Comparison of ENCODE assay signal across 13 cellular contexts in the genomic region with DNA sequence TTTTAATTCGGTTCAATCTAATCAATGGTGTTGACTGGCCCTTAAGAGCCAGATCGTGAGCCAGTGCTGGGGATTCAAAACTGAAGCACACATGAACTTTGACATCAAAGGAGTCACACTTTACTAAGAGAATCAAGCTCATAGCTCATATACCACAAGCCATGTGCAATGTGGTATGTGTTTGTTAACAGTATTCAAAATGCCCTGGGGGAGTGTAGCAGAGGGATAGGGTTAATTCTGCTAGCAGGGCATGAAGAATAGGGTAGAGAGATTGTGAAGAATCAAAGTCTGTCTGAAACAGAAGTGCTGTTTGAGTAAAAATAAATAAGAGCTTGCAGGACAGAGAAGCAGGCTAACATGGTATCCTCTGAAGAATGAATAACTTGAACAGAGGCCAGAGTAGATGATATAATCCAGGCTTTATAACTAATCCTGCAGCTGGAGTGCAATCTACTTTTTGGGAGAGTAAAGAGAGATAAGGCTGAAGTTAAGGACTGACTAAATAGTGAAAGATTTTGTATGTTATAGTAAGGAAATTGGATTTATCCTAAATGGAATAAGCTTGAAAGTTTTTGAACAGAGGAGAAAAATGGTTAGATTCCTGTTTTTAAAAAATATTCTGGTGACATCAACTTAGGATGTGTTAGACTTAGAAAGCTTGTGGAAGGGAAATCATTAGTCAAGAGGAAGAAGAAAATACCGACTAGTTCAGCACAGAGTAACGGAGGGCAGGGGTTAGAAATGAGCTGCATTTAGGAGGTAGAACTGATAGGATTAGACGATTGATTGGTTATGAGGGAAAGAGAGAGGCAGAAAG.
DNase-seq lines count a peak whose midpoint lies in the region; ATAC-seq and TF ChIP-seq lines count a peak whose summit lies in the region.
"Had no signal": no experiment of that assay in that cellular context is flagged by ENCODE, and none has a peak within 500 bp of the region (broad histone marks: within the 10 kb centered on the region; RNA-seq: fewer than 3 reads in every experiment).

No MANE protein-coding gene starts in this region.

- H4K20me1 ChIP-seq in smooth muscle cell (ENCODE audit: low read depth): no peaks in the 10 kb centered on the region

- TF ChIP-seq CTCF in right atrium auricular region (IDR thresholded peaks at IDR 0.05): no peak
- no peak for TF ChIP-seq CTCF in smooth muscle cell (IDR thresholded peaks at IDR 0.05; ENCODE audit: borderline replicate concordance, insufficient read depth, poor library complexity, severe bottlenecking)

- H3K4me3 ChIP-seq in right atrium auricular region: no peak overlapping the region
- peak overlapping the region; percentile 15 for H3K4me3 ChIP-seq in smooth muscle cell

- H2AFZ ChIP-seq in smooth muscle cell (ENCODE audit: low read depth): peak overlapping the region; percentile 36

- DNase-seq in NCI-H226 (peak; percentile 11), dermis blood vessel endothelial cell (peak; percentile 55), right atrium auricular region (ENCODE audit: low spot score) (no peak), smooth muscle cell (lab: John Stamatoyannopoulos, UW; ENCODE audit: unreplicated experiment) (no peak)
- no peak for DNase-seq in central memory CD4-positive, alpha-beta T cell
- DNase-seq: aorta; Kasumi-1; naive thymus-derived CD4-positive, alpha-beta T cell; NCI-H446 treated with DMSO at 0.1 percent for 48 hours; substantia nigra had no signal

- no peaks in the 10 kb centered on the region for H3K79me2 ChIP-seq in smooth muscle cell (ENCODE audit: low read depth)

- H3K27ac ChIP-seq in right atrium auricular region (peak overlapping the region; percentile 63 to 76), smooth muscle cell (ENCODE audit: low read depth) (peak overlapping the region; percentile 84)

- H3K9me3 ChIP-seq in right atrium auricular region (no peaks in the 10 kb centered on the region), smooth muscle cell (replicated peaks; ENCODE audit: low read depth) (no peaks in the 10 kb centered on the region)

- no peak for ATAC-seq in HG03378 (IDR thresholded peaks at IDR 0.05; ENCODE audit: unreplicated experiment)
- ATAC-seq in GM21717 (IDR thresholded peaks at IDR 0.05; ENCODE audit: unreplicated experiment): no peak
- no peak for ATAC-seq in GM21360 (IDR thresholded peaks at IDR 0.05; ENCODE audit: unreplicated experiment)
- ATAC-seq: naive thymus-derived CD4-positive, alpha-beta T cell had no signal

- H3K4me1 ChIP-seq in right atrium auricular region (peaks cover 0 to 21% of the 10 kb centered on the region in 2 donors), smooth muscle cell (ENCODE audit: low read depth) (peaks cover 13% of the 10 kb centered on the region)

- H3K36me3 ChIP-seq in right atrium auricular region (no peaks in the 10 kb centered on the region), smooth muscle cell (ENCODE audit: low read depth) (no peaks in the 10 kb centered on the region)

- peaks cover 20% of the 10 kb centered on the region for H3F3A ChIP-seq in smooth muscle cell (ENCODE audit: low read depth)

- peak overlapping the region; percentile 6 for H3K9ac ChIP-seq in smooth muscle cell (ENCODE audit: low read depth)

- peak overlapping the region; percentile 76 for H3K4me2 ChIP-seq in smooth muscle cell

- 25% methylated on average over 5 of the region's 5 CpGs for WGBS in smooth muscle cell (ENCODE audit: low lambda C conversion rate)

- H3K27me3 ChIP-seq in right atrium auricular region (no peaks in the 10 kb centered on the region), smooth muscle cell (ENCODE audit: low read depth) (no peaks in the 10 kb centered on the region)

Comparison
In these comparisons a context has a peak if more than half of its experiments do, and no peak if none do; other contexts are left out.
1. DNase-seq: peak in NCI-H226 (single experiment) and dermis blood vessel endothelial cell (single experiment); none in right atrium auricular region (single experiment), smooth muscle cell (single experiment) and central memory CD4-positive, alpha-beta T cell (single experiment).